ENCODE assay signal across 1 cellular context in the genomic region with DNA sequence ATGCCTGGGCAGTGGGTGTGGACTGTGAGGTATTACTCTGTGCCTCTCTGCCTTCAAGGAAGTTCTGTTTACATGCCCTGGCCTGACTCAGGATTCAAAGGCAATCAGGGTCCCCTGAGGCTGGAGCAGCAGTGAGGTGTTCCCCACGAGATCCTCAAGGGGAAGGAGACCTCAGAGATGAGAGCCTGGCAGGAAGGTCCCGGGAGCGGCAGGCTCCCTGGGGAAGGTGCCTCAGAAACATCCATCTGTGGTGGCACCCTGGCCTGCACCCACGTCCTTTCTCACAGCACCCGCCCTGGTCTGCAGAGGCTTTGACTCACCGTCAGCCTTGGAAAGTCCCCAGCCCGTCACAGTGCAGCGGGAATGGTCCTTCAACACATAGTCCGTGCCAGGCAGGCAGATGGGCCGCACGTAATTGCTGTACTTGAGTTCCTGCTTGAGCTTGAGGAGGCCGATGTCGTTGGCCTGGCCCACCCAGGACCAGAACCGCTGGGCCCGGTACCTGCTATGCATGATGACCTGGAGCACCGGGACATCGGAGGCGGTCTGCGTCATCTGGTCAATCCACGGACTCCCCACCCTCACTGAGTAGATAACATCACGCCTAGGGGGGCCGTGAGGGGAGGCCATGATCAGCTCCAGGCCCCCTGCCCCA.
TF ChIP-seq lines count a peak whose summit lies in the region.

No MANE protein-coding gene starts in this region.

TF ChIP-seq in WTC11, 78 proteins besides CTCF, POLR2A, EP300 and RAD21 (continued from another document):
- TF ChIP-seq, protein P1, sequence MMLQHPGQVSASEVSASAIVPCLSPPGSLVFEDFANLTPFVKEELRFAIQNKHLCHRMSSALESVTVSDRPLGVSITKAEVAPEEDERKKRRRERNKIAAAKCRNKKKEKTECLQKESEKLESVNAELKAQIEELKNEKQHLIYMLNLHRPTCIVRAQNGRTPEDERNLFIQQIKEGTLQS (CRISPR knock-in tag; conservative IDR thresholded peaks at IDR 0.05): no peak
- TF ChIP-seq ZNF121 (CRISPR knock-in tag; IDR thresholded peaks at IDR 0.05): no peak
- TF ChIP-seq GABPB1 (CRISPR knock-in tag; IDR thresholded peaks at IDR 0.05): no peak
- TF ChIP-seq, protein P2, sequence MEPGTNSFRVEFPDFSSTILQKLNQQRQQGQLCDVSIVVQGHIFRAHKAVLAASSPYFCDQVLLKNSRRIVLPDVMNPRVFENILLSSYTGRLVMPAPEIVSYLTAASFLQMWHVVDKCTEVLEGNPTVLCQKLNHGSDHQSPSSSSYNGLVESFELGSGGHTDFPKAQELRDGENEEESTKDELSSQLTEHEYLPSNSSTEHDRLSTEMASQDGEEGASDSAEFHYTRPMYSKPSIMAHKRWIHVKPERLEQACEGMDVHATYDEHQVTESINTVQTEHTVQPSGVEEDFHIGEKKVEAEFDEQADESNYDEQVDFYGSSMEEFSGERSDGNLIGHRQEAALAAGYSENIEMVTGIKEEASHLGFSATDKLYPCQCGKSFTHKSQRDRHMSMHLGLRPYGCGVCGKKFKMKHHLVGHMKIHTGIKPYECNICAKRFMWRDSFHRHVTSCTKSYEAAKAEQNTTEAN (CRISPR knock-in tag; IDR thresholded peaks at IDR 0.05): no peak
- no peak for TF ChIP-seq CREB1 (CRISPR knock-in tag; IDR thresholded peaks at IDR 0.05)
- TF ChIP-seq NFATC4 (CRISPR knock-in tag; IDR thresholded peaks at IDR 0.05): no peak
- TF ChIP-seq, protein P3, sequence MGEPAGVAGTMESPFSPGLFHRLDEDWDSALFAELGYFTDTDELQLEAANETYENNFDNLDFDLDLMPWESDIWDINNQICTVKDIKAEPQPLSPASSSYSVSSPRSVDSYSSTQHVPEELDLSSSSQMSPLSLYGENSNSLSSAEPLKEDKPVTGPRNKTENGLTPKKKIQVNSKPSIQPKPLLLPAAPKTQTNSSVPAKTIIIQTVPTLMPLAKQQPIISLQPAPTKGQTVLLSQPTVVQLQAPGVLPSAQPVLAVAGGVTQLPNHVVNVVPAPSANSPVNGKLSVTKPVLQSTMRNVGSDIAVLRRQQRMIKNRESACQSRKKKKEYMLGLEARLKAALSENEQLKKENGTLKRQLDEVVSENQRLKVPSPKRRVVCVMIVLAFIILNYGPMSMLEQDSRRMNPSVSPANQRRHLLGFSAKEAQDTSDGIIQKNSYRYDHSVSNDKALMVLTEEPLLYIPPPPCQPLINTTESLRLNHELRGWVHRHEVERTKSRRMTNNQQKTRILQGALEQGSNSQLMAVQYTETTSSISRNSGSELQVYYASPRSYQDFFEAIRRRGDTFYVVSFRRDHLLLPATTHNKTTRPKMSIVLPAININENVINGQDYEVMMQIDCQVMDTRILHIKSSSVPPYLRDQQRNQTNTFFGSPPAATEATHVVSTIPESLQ (CRISPR knock-in tag; IDR thresholded peaks at IDR 0.05): no peak
- TF ChIP-seq, protein P4, sequence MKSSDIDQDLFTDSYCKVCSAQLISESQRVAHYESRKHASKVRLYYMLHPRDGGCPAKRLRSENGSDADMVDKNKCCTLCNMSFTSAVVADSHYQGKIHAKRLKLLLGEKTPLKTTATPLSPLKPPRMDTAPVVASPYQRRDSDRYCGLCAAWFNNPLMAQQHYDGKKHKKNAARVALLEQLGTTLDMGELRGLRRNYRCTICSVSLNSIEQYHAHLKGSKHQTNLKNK (CRISPR knock-in tag; IDR thresholded peaks at IDR 0.05): no peak
- TF ChIP-seq OVOL2 (CRISPR knock-in tag; IDR thresholded peaks at IDR 0.05; ENCODE audit: borderline replicate concordance): no peak
- TF ChIP-seq RELA (CRISPR knock-in tag; IDR thresholded peaks at IDR 0.05; ENCODE audit: borderline replicate concordance): no peak
- TF ChIP-seq, protein P5, sequence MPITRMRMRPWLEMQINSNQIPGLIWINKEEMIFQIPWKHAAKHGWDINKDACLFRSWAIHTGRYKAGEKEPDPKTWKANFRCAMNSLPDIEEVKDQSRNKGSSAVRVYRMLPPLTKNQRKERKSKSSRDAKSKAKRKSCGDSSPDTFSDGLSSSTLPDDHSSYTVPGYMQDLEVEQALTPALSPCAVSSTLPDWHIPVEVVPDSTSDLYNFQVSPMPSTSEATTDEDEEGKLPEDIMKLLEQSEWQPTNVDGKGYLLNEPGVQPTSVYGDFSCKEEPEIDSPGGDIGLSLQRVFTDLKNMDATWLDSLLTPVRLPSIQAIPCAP (CRISPR knock-in tag; IDR thresholded peaks at IDR 0.05): no peak
